ENCODE assay signal across 1 cellular context in the genomic region with DNA sequence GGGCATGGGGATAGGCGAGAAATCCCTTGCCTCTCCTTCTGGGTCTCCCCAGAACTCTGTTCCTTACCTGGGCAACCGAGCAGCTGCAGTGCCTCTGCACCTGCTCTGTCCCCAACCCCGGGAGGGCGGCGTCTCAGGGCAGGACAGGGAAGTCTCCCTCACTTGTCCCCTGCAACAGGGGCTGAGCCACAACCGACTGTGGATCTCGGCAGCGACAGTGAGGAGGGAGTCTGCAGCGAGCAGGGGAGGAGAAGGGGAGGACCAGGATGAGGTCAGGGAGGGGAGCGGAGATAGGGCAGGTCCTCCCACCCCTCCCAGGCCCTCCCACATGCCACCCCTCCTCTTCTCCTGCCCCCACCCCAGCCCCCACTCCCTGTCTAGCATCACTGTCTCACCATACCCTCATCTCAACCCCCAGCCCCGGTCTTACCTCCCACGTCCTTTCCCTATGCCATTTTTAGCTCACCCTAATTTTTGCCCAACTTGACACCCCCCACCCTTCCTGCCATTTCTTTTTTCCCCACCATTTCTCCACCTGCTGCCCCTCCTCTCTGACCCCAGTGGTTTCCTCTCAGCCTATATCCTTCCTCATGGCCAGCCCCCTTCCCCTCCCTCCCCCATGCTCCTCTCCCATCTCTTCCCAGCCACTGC.
A peak's percentile ranks its signal among the peaks of the same experiment; 100 is the strongest.
TF ChIP-seq lines count a peak whose summit lies in the region.

A gene with protein sequence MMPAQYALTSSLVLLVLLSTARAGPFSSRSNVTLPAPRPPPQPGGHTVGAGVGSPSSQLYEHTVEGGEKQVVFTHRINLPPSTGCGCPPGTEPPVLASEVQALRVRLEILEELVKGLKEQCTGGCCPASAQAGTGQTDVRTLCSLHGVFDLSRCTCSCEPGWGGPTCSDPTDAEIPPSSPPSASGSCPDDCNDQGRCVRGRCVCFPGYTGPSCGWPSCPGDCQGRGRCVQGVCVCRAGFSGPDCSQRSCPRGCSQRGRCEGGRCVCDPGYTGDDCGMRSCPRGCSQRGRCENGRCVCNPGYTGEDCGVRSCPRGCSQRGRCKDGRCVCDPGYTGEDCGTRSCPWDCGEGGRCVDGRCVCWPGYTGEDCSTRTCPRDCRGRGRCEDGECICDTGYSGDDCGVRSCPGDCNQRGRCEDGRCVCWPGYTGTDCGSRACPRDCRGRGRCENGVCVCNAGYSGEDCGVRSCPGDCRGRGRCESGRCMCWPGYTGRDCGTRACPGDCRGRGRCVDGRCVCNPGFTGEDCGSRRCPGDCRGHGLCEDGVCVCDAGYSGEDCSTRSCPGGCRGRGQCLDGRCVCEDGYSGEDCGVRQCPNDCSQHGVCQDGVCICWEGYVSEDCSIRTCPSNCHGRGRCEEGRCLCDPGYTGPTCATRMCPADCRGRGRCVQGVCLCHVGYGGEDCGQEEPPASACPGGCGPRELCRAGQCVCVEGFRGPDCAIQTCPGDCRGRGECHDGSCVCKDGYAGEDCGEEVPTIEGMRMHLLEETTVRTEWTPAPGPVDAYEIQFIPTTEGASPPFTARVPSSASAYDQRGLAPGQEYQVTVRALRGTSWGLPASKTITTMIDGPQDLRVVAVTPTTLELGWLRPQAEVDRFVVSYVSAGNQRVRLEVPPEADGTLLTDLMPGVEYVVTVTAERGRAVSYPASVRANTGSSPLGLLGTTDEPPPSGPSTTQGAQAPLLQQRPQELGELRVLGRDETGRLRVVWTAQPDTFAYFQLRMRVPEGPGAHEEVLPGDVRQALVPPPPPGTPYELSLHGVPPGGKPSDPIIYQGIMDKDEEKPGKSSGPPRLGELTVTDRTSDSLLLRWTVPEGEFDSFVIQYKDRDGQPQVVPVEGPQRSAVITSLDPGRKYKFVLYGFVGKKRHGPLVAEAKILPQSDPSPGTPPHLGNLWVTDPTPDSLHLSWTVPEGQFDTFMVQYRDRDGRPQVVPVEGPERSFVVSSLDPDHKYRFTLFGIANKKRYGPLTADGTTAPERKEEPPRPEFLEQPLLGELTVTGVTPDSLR (N-terminal part only) (minus strand): TSS at position 225 of the 651 bp plus-strand sequence. CDS start 11,140 bp downstream, outside the sequence.

TF ChIP-seq in HCT116, 20 proteins besides CTCF, POLR2A, EP300 and RAD21 (continued from another document):
- TF ChIP-seq, protein P1, sequence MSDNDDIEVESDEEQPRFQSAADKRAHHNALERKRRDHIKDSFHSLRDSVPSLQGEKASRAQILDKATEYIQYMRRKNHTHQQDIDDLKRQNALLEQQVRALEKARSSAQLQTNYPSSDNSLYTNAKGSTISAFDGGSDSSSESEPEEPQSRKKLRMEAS (IDR thresholded peaks at IDR 0.05): no peak
- no peak for TF ChIP-seq ZFX (IDR thresholded peaks at IDR 0.05)
- no peak for TF ChIP-seq JUND (IDR thresholded peaks at IDR 0.05)
- no peak for TF ChIP-seq TCF7L2 (IDR thresholded peaks at IDR 0.05; ENCODE audit: borderline replicate concordance, extremely low read depth, insufficient read depth, insufficient read length)
- no peak for TF ChIP-seq EZH2phosphoT487 (IDR thresholded peaks at IDR 0.05; ENCODE audit: borderline replicate concordance)
- TF ChIP-seq POLR2AphosphoS5 (IDR thresholded peaks at IDR 0.05; ENCODE audit: low read depth, low read length): 0 out of 2 replicates have a peak, but pooled peaks have one; percentile 13
